In genomic region chr9:136807281-136808074, GRCh38 we compare ENCODE assay signal across 8 cellular contexts. TPM values are rescaled to one million over a fixed set of nuclear protein-coding genes. Genes with fewer than 3 reads are reported as not detected.
DNase-seq lines count a peak whose midpoint lies in the region; ATAC-seq and TF ChIP-seq lines count a peak whose summit lies in the region.

Gene RABL6 (plus strand): TSS chr9:136807948. CDS start chr9:136808197, 249 bp downstream.

- DNase-seq in CD1c-positive myeloid dendritic cell (ENCODE audit: extremely low spot score): peak; percentile 91
- DNase-seq in OCI-M1 (lab: John Stamatoyannopoulos, UW): peak; percentile 86
- peak; percentile 90 for DNase-seq in activated T-cell treated with anti-CD3 and anti-CD28 coated beads, Interleukin-2, amount 50 U/mL, for 24 hours
- DNase-seq in esophagus muscularis mucosa (ENCODE audit: extremely low spot score): peak; percentile 93
- peak; percentile 75 for DNase-seq in myocyte (ENCODE audit: low read depth)
- peak; percentile 65 to 71 for DNase-seq in stimulated activated CD8-positive, alpha-beta memory T cell treated with anti-CD3 and anti-CD28 coated beads, Interleukin-7, amount 100 ng/mL, for 48 hours (ENCODE audit: extremely low read depth in 1 of 2, low read depth in 1 of 2)

- no peaks in the 10 kb centered on the region for H3K9me3 Mint-ChIP-seq in activated T-cell treated with anti-CD3 and anti-CD28 coated beads, Interleukin-2, amount 50 U/mL, for 24 hours

- H3K4me3 ChIP-seq in esophagus muscularis mucosa: peak within 1 kb of the TSS; percentile 98 to 100 (median 98)

- H3K36me3 ChIP-seq in esophagus muscularis mucosa: peaks cover 0 to 24% (median 12%) of the 10 kb centered on the region in 4 donors

- TF ChIP-seq CTCF in esophagus muscularis mucosa (IDR thresholded peaks at IDR 0.05): peak in 1 of 3 experiments; percentile 32

- peak within 1 kb of the TSS; percentile 87 for H3K4me3 Mint-ChIP-seq in activated T-cell treated with anti-CD3 and anti-CD28 coated beads, Interleukin-2, amount 50 U/mL, for 24 hours

- peak within 1 kb of the TSS; percentile 93 for H3K27ac Mint-ChIP-seq in activated T-cell treated with anti-CD3 and anti-CD28 coated beads, Interleukin-2, amount 50 U/mL, for 24 hours

- TF ChIP-seq EP300 in esophagus muscularis mucosa (IDR thresholded peaks at IDR 0.05): no peak

- peak; percentile 59 for ATAC-seq in GM19328 (IDR thresholded peaks at IDR 0.05; ENCODE audit: unreplicated experiment)
- ATAC-seq in HG03460 (IDR thresholded peaks at IDR 0.05; ENCODE audit: unreplicated experiment): peak; percentile 50

- H3K27ac ChIP-seq in esophagus muscularis mucosa (replicated peaks in 1 of 4): peak within 1 kb of the TSS; percentile 87 to 93 (median 90)

- peaks cover 33% of the 10 kb centered on the region for H3K4me1 Mint-ChIP-seq in activated T-cell treated with anti-CD3 and anti-CD28 coated beads, Interleukin-2, amount 50 U/mL, for 24 hours (ENCODE audit: low read depth)

- peaks cover 28 to 48% (median 45%) of the 10 kb centered on the region in 4 donors for H3K4me1 ChIP-seq in esophagus muscularis mucosa

- TF ChIP-seq POLR2A in esophagus muscularis mucosa (IDR thresholded peaks at IDR 0.05; ENCODE audit: low read depth): no peak

- no peaks in the 10 kb centered on the region for H3K27me3 Mint-ChIP-seq in activated T-cell treated with anti-CD3 and anti-CD28 coated beads, Interleukin-2, amount 50 U/mL, for 24 hours

- H3K27me3 ChIP-seq in esophagus muscularis mucosa: peaks cover 0 to 6% (median under 1%) of the 10 kb centered on the region in 4 donors

- H3K9me3 ChIP-seq in esophagus muscularis mucosa: no peaks in the 10 kb centered on the region

- intact Hi-C loops in esophagus muscularis mucosa (cut with DNase I): no loop called here

- WGBS in esophagus muscularis mucosa: 1% methylated on average over 40 of the region's 96 CpGs

- peaks cover 46% of the 10 kb centered on the region for H3K36me3 Mint-ChIP-seq in activated T-cell treated with anti-CD3 and anti-CD28 coated beads, Interleukin-2, amount 50 U/mL, for 24 hours (ENCODE audit: low read depth)

RNA-seq across cellular contexts. Expression of gene RABL6, which starts in this region (rescaled TPM):
- total RNA-seq in esophagus muscularis mucosa (100 to 1,000 TPM in 1 of 4 donors, 10 to 100 TPM in 3; 56.3 to 110 (median 83.0) TPM), myocyte (94.2 and 122 TPM in 2 replicates)
- 88.8 TPM for polyA plus RNA-seq in myocyte (2012)

Comparison
In these comparisons a context has a peak if more than half of its experiments do, and no peak if none do; other contexts are left out.
1. Peak in every context shown above with its lines: DNase-seq, ATAC-seq, H3K4me3 ChIP-seq and H3K27ac ChIP-seq.